1 cellular context compared by ENCODE assay signal in genomic region chr22:19986410-19987341, GRCh38.
TF ChIP-seq lines count a peak whose summit lies in the region.

No MANE protein-coding gene starts in this region.

TF ChIP-seq in GM12878, 131 proteins besides CTCF, POLR2A, EP300 and RAD21 (continued from another document):
- TF ChIP-seq SIN3A (IDR thresholded peaks at IDR 0.05; ENCODE audit: low read depth, low read length) (no peak), EGR1 (IDR thresholded peaks at IDR 0.05; ENCODE audit: borderline replicate concordance in 1 of 2, low read depth in 2 of 2, low read length in 2 of 2) (peak in 1 of 2 experiments; percentile 93; a peak in 2 of 3 replicates), MEF2A (IDR thresholded peaks at IDR 0.05; ENCODE audit: insufficient read depth, low read depth, low read length) (no peak), ELK1 (IDR thresholded peaks at IDR 0.05; ENCODE audit: low read depth, low read length) (no peak), ZNF207 (IDR thresholded peaks at IDR 0.05; ENCODE audit: borderline replicate concordance) (no peak), RELA (IDR thresholded peaks at IDR 0.05; ENCODE audit: borderline replicate concordance, partially characterized antibody) (no peak)
